ENCODE assay signal across 14 cellular contexts in genomic region chr4:24778427-24779225, GRCh38. TPM values are rescaled to one million over a fixed set of nuclear protein-coding genes. Genes with fewer than 3 reads are reported as not detected.
DNase-seq lines count a peak whose midpoint lies in the region; ATAC-seq and TF ChIP-seq lines count a peak whose summit lies in the region.
"Had no signal": no experiment of that assay in that cellular context is flagged by ENCODE, and none has a peak within 500 bp of the region (broad histone marks: within the 10 kb centered on the region; RNA-seq: fewer than 3 reads in every experiment).

No MANE protein-coding gene starts in this region.

- no peak for TF ChIP-seq POLR2A in IMR-90 (IDR thresholded peaks at IDR 0.05; ENCODE audit: low read depth, low read length)
- no peak for TF ChIP-seq POLR2A in vagina (IDR thresholded peaks at IDR 0.05)

- ATAC-seq in IMR-90 (ENCODE audit: low read depth): peak; percentile 88
- peak; percentile 3 for ATAC-seq in left lung
- no peak for ATAC-seq in HG02798 (IDR thresholded peaks at IDR 0.05; ENCODE audit: poor library complexity, unreplicated experiment)

- no peaks in the 10 kb centered on the region for H3K9me3 ChIP-seq in IMR-90 (ENCODE audit: control insufficient read depth, insufficient read depth, low read length)
- H3K9me3 ChIP-seq in left lung: no peaks in the 10 kb centered on the region
- no peaks in the 10 kb centered on the region for H3K9me3 ChIP-seq in vagina

- peak overlapping the region; percentile 17 to 65; a peak in 2 of 4 replicates for H4K8ac ChIP-seq in IMR-90 (ENCODE audit: low read depth in 2 of 2, low read length in 2 of 2)

- 0% methylated on average over 1 of the region's 4 CpGs; no CpG with 5 or more reads in 1 of the 2 experiments for WGBS in IMR-90 (ENCODE audit: extremely low coverage in 2 of 2, insufficient read length in 1 of 2), 2 experiments

- H2BK20ac ChIP-seq in IMR-90 (ENCODE audit: low read depth, low read length): peak overlapping the region; percentile 73

- peaks cover 45% of the 10 kb centered on the region for H3K4me1 Mint-ChIP-seq in MCF 10A (ENCODE audit: insufficient read depth, unreplicated experiment)

- no peak overlapping the region for H2AK9ac ChIP-seq in IMR-90 (replicated peaks; ENCODE audit: low read depth, low read length, poor library complexity)

- peak overlapping the region; percentile 83 for H3K27ac ChIP-seq in IMR-90 (ENCODE audit: insufficient read depth, low read length)
- no peak overlapping the region for H3K27ac ChIP-seq in left lung
- H3K27ac ChIP-seq in vagina: peak overlapping the region; percentile 36

- H2BK5ac ChIP-seq in IMR-90 (ENCODE audit: low read depth, low read length, poor library complexity, severe bottlenecking): peak overlapping the region; percentile 76

- H3K9me1 ChIP-seq in IMR-90 (ENCODE audit: insufficient read depth, low read length): peaks cover 6% of the 10 kb centered on the region

- peak overlapping the region; percentile 80 for H2AK5ac ChIP-seq in IMR-90 (ENCODE audit: low read depth, low read length)

- H3K9me3 Mint-ChIP-seq in MCF 10A (ENCODE audit: unreplicated experiment): no peaks in the 10 kb centered on the region
- H3K9me3 Mint-ChIP-seq: endodermal cell had no signal

- no peaks in the 10 kb centered on the region for H3K27me3 ChIP-seq in IMR-90 (ENCODE audit: control insufficient read depth, insufficient read depth, low read length)
- no peaks in the 10 kb centered on the region for H3K27me3 ChIP-seq in left lung
- no peaks in the 10 kb centered on the region for H3K27me3 ChIP-seq in vagina

- BruUV-seq in IMR-90 (replicated peaks; lab: Mats Ljungman, UMichigan) (no TSS peak), MCF 10A (replicated peaks; lab: Mats Ljungman, UMichigan) (no TSS peak)

- peak overlapping the region; percentile 55 for H4K5ac ChIP-seq in IMR-90 (ENCODE audit: low read depth, low read length)

- POLR2A ChIA-PET in IMR-90 (lab: Charles Lee; ENCODE audit: unreplicated experiment): no interaction called here
- POLR2A ChIA-PET in MCF 10A (lab: Yijun Ruan, JAX): interaction anchor here (1.0 to 3.1 kb wide), 5 partner anchors 11 to 245 kb away, joined by 3 to 15 read pairs (median 4); no protein-coding TSS in a partner anchor
- POLR2A ChIA-PET in GM10248 (lab: Yijun Ruan, JAX): no interaction called here

- TF ChIP-seq CTCF in IMR-90 (conservative IDR thresholded peaks at IDR 0.05; ENCODE audit: low read depth, low read length): no peak
- TF ChIP-seq CTCF in MCF 10A (IDR thresholded peaks at IDR 0.05; ENCODE audit: unreplicated experiment): no peak
- no peak for TF ChIP-seq CTCF in left lung (IDR thresholded peaks at IDR 0.05)
- TF ChIP-seq CTCF in vagina (IDR thresholded peaks at IDR 0.05): no peak
- TF ChIP-seq CTCF in GM10248 (IDR thresholded peaks at IDR 0.05; ENCODE audit: control extremely low read depth, extremely low read depth, low read depth, missing control alignments): no peak

- H3K36me3 ChIP-seq in IMR-90 (ENCODE audit: control insufficient read depth, insufficient read depth, low read length): no peaks in the 10 kb centered on the region
- no peaks in the 10 kb centered on the region for H3K36me3 ChIP-seq in left lung
- no peaks in the 10 kb centered on the region for H3K36me3 ChIP-seq in vagina

- CTCF ChIA-PET in IMR-90 (lab: Yijun Ruan, JAX): interaction anchor here (0.8 to 1.2 kb wide), 2 partner anchors 12 to 14 kb away, joined by 3 read pairs; no protein-coding TSS in a partner anchor
- CTCF ChIA-PET in MCF 10A (lab: Yijun Ruan, JAX): interaction anchor here (0.7 to 1.4 kb wide), 3 partner anchors 15 to 179 kb away, joined by 3 to 4 read pairs (median 3); no protein-coding TSS in a partner anchor
- CTCF ChIA-PET in GM10248 (lab: Yijun Ruan, JAX): interaction anchor here (1.3 kb wide), 1 partner anchor 37 kb away, joined by 3 read pairs; no protein-coding TSS in a partner anchor

- peak overlapping the region; percentile 67; the same call in 2 of the 3 replicates for H2BK15ac ChIP-seq in IMR-90 (ENCODE audit: low read depth, low read length)

- 0 out of 2 replicates have a peak overlapping the region, but pooled peaks have one; percentile 11 for H4K91ac ChIP-seq in IMR-90 (ENCODE audit: insufficient read depth, low read depth, low read length)

- H3K4ac ChIP-seq in IMR-90 (ENCODE audit: low read depth, low read length): peak overlapping the region; percentile 76

- in situ Hi-C loops in IMR-90 (cut with MboI; ENCODE audit: low sequenced_read_pairs): no loop called here

- intact Hi-C loops in IMR-90 (cut with micrococcal nuclease): loop anchor here (2.0 to 5.0 kb wide), 3 partner anchors 14 to 196 kb away; partner anchors contain the start of gene DHX15
- intact Hi-C loops in MCF 10A (cut with micrococcal nuclease): no loop called here
- intact Hi-C loops in left lung (cut with DNase I): no loop called here
- intact Hi-C loops in vagina (cut with DNase I): no loop called here

- TF ChIP-seq RAD21 in IMR-90 (IDR thresholded peaks at IDR 0.05; ENCODE audit: low read length): no peak

- peak overlapping the region; percentile 74 for H3K18ac ChIP-seq in IMR-90 (ENCODE audit: low read depth, low read length)

- H3K4me1 ChIP-seq in IMR-90 (ENCODE audit: control insufficient read depth, insufficient read depth, low read length) (peaks cover 18% of the 10 kb centered on the region), left lung (peaks cover 0 to 5% of the 10 kb centered on the region in 2 donors), vagina (peaks cover 44% of the 10 kb centered on the region)

- H3K79me1 ChIP-seq in IMR-90 (ENCODE audit: low read depth in 1 of 2, low read length in 2 of 2): no peaks in the 10 kb centered on the region

- no peak overlapping the region for H2AFZ ChIP-seq in IMR-90 (replicated peaks; ENCODE audit: low read length, poor library complexity)

- DNase-seq in IMR-90 (peak; percentile 98), MCF 10A (ENCODE audit: unreplicated experiment) (peak; percentile 96), left lung (no peak), vagina (ENCODE audit: extremely low spot score in 2 of 2) (peak in 1 of 2 donors; percentile 94), GM10248 (ENCODE audit: extremely low spot score) (no peak)
- DNase-seq in activated naive CD4-positive, alpha-beta T cell treated with anti-CD3 and anti-CD28 coated beads, Interleukin-2, amount 50 U/mL, for 16 hours: no peak
- DNase-seq: activated CD4-positive, CD25-positive, alpha-beta regulatory T cell; activated effector memory CD4-positive, alpha-beta T cell treated with anti-CD3 and anti-CD28 coated beads, Interleukin-2, amount 50 U/mL, for 16 hours; endodermal cell; NCI-H2081; occipital lobe; RPMI8226 had no signal

- H3K9ac ChIP-seq in IMR-90 (ENCODE audit: low read depth, low read length): no peak overlapping the region

- H3K23ac ChIP-seq in IMR-90 (ENCODE audit: low read depth, low read length): peak overlapping the region; percentile 26; the same call in 1 of the 2 replicates

- no peak overlapping the region for H3K4me3 Mint-ChIP-seq in MCF 10A (ENCODE audit: unreplicated experiment)
- H3K4me3 Mint-ChIP-seq: endodermal cell had no signal

- no peak overlapping the region for H3K4me3 ChIP-seq in IMR-90 (ENCODE audit: insufficient read depth, low read depth, low read length)
- no peak overlapping the region for H3K4me3 ChIP-seq in left lung
- H3K4me3 ChIP-seq in vagina: no peak overlapping the region

- H3K36me3 Mint-ChIP-seq in MCF 10A (ENCODE audit: insufficient read depth, unreplicated experiment): no peaks in the 10 kb centered on the region

- H3K14ac ChIP-seq in IMR-90 (replicated peaks; ENCODE audit: low read depth, low read length): peak overlapping the region; percentile 75

- 0 out of 2 replicates have a peak overlapping the region, but pooled peaks have one; percentile 2 for H3K56ac ChIP-seq in IMR-90 (ENCODE audit: extremely low read depth, insufficient read depth, low read length)

- no peak overlapping the region for H3K4me2 ChIP-seq in IMR-90 (ENCODE audit: low read depth, low read length)

- no peaks in the 10 kb centered on the region for H4K20me1 ChIP-seq in IMR-90 (ENCODE audit: insufficient read depth, low read length)

- dilution Hi-C loops in IMR-90 (cut with HindIII; ENCODE audit: low sequenced_read_pairs, unreplicated experiment): no loop called here

- H2BK120ac ChIP-seq in IMR-90 (ENCODE audit: low read depth, low read length): peak overlapping the region; percentile 75

- H3K27ac Mint-ChIP-seq in MCF 10A (ENCODE audit: low read depth, unreplicated experiment): no peak overlapping the region

- no peaks in the 10 kb centered on the region for H3K27me3 Mint-ChIP-seq in MCF 10A (ENCODE audit: insufficient read depth, unreplicated experiment)

TF ChIP-seq in IMR-90, 13 proteins besides CTCF, POLR2A, EP300 and RAD21 (continues in another document):
- TF ChIP-seq FOS (IDR thresholded peaks at IDR 0.05; ENCODE audit: low read depth, low read length) (peak; percentile 22; the same call in 1 of the 2 replicates), SMC3 (IDR thresholded peaks at IDR 0.05; ENCODE audit: low read depth, low read length) (no peak), BHLHE40 (IDR thresholded peaks at IDR 0.05; ENCODE audit: low read depth, low read length) (peak; percentile 59), RFX5 (IDR thresholded peaks at IDR 0.05; ENCODE audit: low read depth, low read length) (peak; percentile 54; the same call in 1 of the 2 replicates), CEBPB (IDR thresholded peaks at IDR 0.05; ENCODE audit: low read depth, low read length) (peak; percentile 99), MXI1 (IDR thresholded peaks at IDR 0.05; ENCODE audit: borderline replicate concordance, low read depth, low read length) (no peak), MAFK (IDR thresholded peaks at IDR 0.05; ENCODE audit: low read depth, low read length) (peak; percentile 31)
- TF ChIP-seq, protein P1, sequence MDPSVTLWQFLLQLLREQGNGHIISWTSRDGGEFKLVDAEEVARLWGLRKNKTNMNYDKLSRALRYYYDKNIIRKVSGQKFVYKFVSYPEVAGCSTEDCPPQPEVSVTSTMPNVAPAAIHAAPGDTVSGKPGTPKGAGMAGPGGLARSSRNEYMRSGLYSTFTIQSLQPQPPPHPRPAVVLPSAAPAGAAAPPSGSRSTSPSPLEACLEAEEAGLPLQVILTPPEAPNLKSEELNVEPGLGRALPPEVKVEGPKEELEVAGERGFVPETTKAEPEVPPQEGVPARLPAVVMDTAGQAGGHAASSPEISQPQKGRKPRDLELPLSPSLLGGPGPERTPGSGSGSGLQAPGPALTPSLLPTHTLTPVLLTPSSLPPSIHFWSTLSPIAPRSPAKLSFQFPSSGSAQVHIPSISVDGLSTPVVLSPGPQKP (IDR thresholded peaks at IDR 0.05; ENCODE audit: borderline replicate concordance, low read depth, low read length): no peak

RNA-seq across cellular contexts. Expression of gene SOD3, which starts 16.7 kb away (rescaled TPM):
- total RNA-seq in IMR-90 (2012; rRNA removed) (0.28 and 0.36 TPM in 2 replicates), MCF 10A (2022) (not detected in 2 replicates), left lung (100 to 1,000 TPM in 1 of 2 donors, 10 to 100 TPM in 1; 80.0 to 236 TPM), vagina (280 TPM)
- polyA plus RNA-seq in IMR-90 (2012; rRNA removed): 5.8 and 7.3 TPM in 2 replicates
- polyA plus RNA-seq in IMR-90 (2012; cell fraction: cytosol; rRNA removed): 10.8 and 29.1 TPM in 2 replicates
- 3.0 and 6.1 TPM in 2 replicates for polyA plus RNA-seq in IMR-90 (2012; cell fraction: nucleus; rRNA removed; ENCODE audit: low replicate concordance)
- total RNA-seq: occipital lobe had no signal
- polyA plus RNA-seq: keratinocyte had no signal

Comparison
In these comparisons a context has a peak if more than half of its experiments do, and no peak if none do; other contexts are left out.
1. DNase-seq: peak in IMR-90 (single experiment) and MCF 10A (single experiment); none in left lung (0 of 2), activated naive CD4-positive, alpha-beta T cell treated with anti-CD3 and anti-CD28 coated beads, Interleukin-2, amount 50 U/mL, for 16 hours (single experiment) and GM10248 (single experiment).
2. H3K27ac ChIP-seq: peak in IMR-90 (single experiment) and vagina (single experiment); none in left lung (0 of 2).
3. RNA of gene SOD3, which starts 16.7 kb away (total RNA-seq): 280 TPM in vagina (single experiment) and 80.0 to 236 TPM in left lung; 0.28 to 0.36 TPM in IMR-90 and not detected in MCF 10A; every median in the first group is over 10 times any median in the second.